Comparison of ENCODE assay signal across 1 cellular context in the genomic region with DNA sequence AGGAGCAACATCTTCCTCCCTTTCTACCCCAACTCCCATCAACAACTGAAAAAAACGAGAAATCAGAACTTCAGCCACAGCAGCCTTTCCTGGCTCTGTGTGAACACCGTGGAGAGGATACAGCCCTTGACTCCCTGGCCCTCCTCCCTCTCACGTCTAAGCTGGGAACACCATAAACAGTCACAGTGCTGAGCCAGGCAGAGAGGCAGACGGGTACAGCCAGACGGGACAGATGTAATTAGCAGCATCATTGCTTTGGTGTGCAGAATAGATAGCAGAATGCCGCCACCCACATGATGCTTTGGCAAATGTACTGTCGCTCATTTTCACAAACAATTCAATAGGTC.
TF ChIP-seq lines count a peak whose summit lies in the region.

No MANE protein-coding gene starts in this region.

TF ChIP-seq in GM12878, 131 proteins besides CTCF, POLR2A, EP300 and RAD21 (continued from another document):
- TF ChIP-seq SUZ12 (IDR thresholded peaks at IDR 0.05; ENCODE audit: unreplicated experiment): no peak
- TF ChIP-seq SRF (IDR thresholded peaks at IDR 0.05; ENCODE audit: low read depth in 2 of 2, low read length in 2 of 2): no peak
- no peak for TF ChIP-seq KLF5 (IDR thresholded peaks at IDR 0.05; ENCODE audit: partially characterized antibody)
